ENCODE assay signal across 1 cellular context in the genomic region with DNA sequence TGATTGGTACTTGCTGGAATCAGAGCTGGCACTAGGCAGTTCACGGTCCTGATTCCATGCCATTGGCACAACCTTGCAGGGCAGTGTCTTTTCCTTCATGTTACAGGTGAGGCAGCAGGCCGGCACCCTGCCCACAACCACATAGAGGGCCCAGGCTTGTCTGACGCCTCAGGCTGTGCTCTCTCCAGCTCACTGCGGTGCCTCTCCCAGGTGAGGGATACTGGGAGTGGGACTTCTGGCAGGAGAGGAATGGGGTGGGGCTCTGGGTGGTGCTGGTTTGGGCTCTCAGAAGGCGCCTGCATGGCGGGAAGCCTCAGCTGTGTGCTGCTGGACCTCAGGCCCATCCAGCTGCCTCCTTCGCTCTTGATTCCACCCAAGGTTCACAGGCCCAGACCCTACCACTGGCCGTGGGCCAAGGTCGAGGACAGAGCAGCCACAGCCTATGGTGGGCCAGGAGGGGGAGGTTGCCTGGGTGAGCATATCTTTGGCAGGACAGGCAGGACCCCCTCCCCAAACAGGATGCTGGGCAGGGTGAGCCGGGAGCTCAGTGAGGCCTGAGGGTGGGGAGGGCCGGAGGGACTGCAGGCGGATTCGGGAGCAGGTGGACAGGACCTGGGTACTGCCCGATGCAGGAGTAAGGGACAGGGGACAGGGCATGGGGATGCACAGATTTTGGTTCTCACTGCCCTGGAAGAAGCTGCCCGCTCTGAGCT.
TF ChIP-seq lines count a peak whose summit lies in the region.

No MANE protein-coding gene starts in this region.

TF ChIP-seq in HCT116, 20 proteins besides CTCF, POLR2A, EP300 and RAD21 (continued from another document):
- no peak for TF ChIP-seq ZBTB33 (IDR thresholded peaks at IDR 0.05; ENCODE audit: extremely low read depth, insufficient replicate concordance, low read length)
- TF ChIP-seq YY1 (IDR thresholded peaks at IDR 0.05; ENCODE audit: extremely low read depth, insufficient replicate concordance, low read depth, low read length) = no peak
